Comparison of ENCODE assay signal across 17 cellular contexts in the genomic region with DNA sequence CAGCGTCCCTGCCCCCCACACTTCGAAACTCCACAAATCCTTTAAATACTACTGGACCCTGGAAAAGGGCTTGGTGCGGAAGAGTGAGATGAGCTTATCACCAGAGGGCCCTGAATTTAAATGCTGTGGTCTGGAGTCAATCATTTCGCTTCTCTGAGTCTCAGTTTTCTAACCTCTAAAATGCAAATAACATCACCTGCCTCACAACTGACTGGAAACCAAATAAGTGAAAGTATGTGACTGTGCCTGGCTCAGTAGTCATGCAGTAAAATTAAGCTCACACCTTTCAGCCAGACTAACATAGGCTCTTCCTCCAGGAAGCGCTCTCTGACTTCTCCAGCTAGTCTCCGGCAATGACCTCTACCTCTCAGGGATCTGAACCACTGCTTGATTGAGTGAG. TPM values are rescaled to one million over a fixed set of nuclear protein-coding genes. Genes with fewer than 3 reads are reported as not detected.
DNase-seq lines count a peak whose midpoint lies in the region; ATAC-seq and TF ChIP-seq lines count a peak whose summit lies in the region.
"Had no signal": no experiment of that assay in that cellular context is flagged by ENCODE, and none has a peak within 500 bp of the region (broad histone marks: within the 10 kb centered on the region; RNA-seq: fewer than 3 reads in every experiment).

No MANE protein-coding gene starts in this region.

- H3K27ac ChIP-seq in left lung: no peak overlapping the region
- H3K27ac ChIP-seq: cardiac muscle cell had no signal

- DNase-seq in activated T-cell treated with anti-CD3 and anti-CD28 coated beads, Interleukin-2, amount 50 U/mL, for 4 hours: no peak
- no peak for DNase-seq in activated T-cell treated with anti-CD3 and anti-CD28 coated beads, Interleukin-2, amount 50 U/mL, for 48 hours
- DNase-seq in stimulated activated naive CD8-positive, alpha-beta T cell treated with anti-CD3 and anti-CD28 coated beads, Interleukin-15, Interleukin-2, amounts not matched to agents 100 U/mL and 50 U/mL, for 24 hours: no peak
- DNase-seq in left lung: no peak
- no peak for DNase-seq in lower leg skin (ENCODE audit: low spot score in 2 of 2)
- DNase-seq: ACHN; activated gamma-delta T cell treated with Interleukin-2 at 50 U/mL for 16 hours; hypothalamus; mesenchymal stem cell; NCI-H2029 treated with DMSO at 0.1 percent for 48 hours; SK-N-SH; stimulated activated CD4-positive, alpha-beta T cell treated with anti-CD3 and anti-CD28 coated beads, Interleukin-12 subunit alpha, Interleukin-12 subunit beta, amount 100 ng/mL, for 4 hours had no signal

- H3K36me3 ChIP-seq in left lung: peaks cover 0 to 7% of the 10 kb centered on the region in 2 donors
- H3K36me3 ChIP-seq: cardiac muscle cell had no signal

- intact Hi-C loops in left lung (cut with DNase I): no loop called here
- intact Hi-C loops in lower leg skin (cut with DNase I; ENCODE audit: low total_unique reads): no loop called here

- no peaks in the 10 kb centered on the region for H3K9me3 ChIP-seq in left lung
- H3K9me3 ChIP-seq: SK-N-SH had no signal

- no peak overlapping the region for H3K4me3 Mint-ChIP-seq in activated T-cell treated with anti-CD3 and anti-CD28 coated beads, Interleukin-2, amount 50 U/mL, for 4 hours
- no peak overlapping the region for H3K4me3 Mint-ChIP-seq in activated T-helper 17 cell treated with anti-CD3 and anti-CD28 coated beads, Interleukin-2, amount 50 U/mL, for 72 hours

- no peaks in the 10 kb centered on the region for H3K4me1 ChIP-seq in left lung

- H3K27me3 ChIP-seq in left lung: peaks cover 4 to 22% of the 10 kb centered on the region in 2 donors

- no peak overlapping the region for H3K27ac Mint-ChIP-seq in activated T-helper 17 cell treated with anti-CD3 and anti-CD28 coated beads, Interleukin-2, amount 50 U/mL, for 72 hours

- peaks cover 3% of the 10 kb centered on the region for H3K36me3 Mint-ChIP-seq in activated T-cell treated with anti-CD3 and anti-CD28 coated beads, Interleukin-2, amount 50 U/mL, for 4 hours (ENCODE audit: insufficient read depth)
- no peaks in the 10 kb centered on the region for H3K36me3 Mint-ChIP-seq in activated T-helper 17 cell treated with anti-CD3 and anti-CD28 coated beads, Interleukin-2, amount 50 U/mL, for 72 hours (ENCODE audit: low read depth)

- H3K9me3 Mint-ChIP-seq in activated T-cell treated with anti-CD3 and anti-CD28 coated beads, Interleukin-2, amount 50 U/mL, for 4 hours: no peaks in the 10 kb centered on the region
- H3K9me3 Mint-ChIP-seq in activated T-helper 17 cell treated with anti-CD3 and anti-CD28 coated beads, Interleukin-2, amount 50 U/mL, for 72 hours: no peaks in the 10 kb centered on the region

- H3K4me1 Mint-ChIP-seq in activated T-cell treated with anti-CD3 and anti-CD28 coated beads, Interleukin-2, amount 50 U/mL, for 4 hours (ENCODE audit: low read depth): peaks cover 7% of the 10 kb centered on the region
- peaks cover 10% of the 10 kb centered on the region for H3K4me1 Mint-ChIP-seq in activated T-helper 17 cell treated with anti-CD3 and anti-CD28 coated beads, Interleukin-2, amount 50 U/mL, for 72 hours

- 80 to 92% methylated on average over 6 of the region's 6 CpGs for WGBS in lower leg skin, 2 donors

- no peak for TF ChIP-seq POLR2A in lower leg skin (IDR thresholded peaks at IDR 0.05)

- H3K27me3 Mint-ChIP-seq in activated T-cell treated with anti-CD3 and anti-CD28 coated beads, Interleukin-2, amount 50 U/mL, for 4 hours (ENCODE audit: low read depth): peaks cover 23% of the 10 kb centered on the region
- H3K27me3 Mint-ChIP-seq in activated T-helper 17 cell treated with anti-CD3 and anti-CD28 coated beads, Interleukin-2, amount 50 U/mL, for 72 hours: peaks cover 4% of the 10 kb centered on the region

- peak; percentile 50 to 58 for ATAC-seq in activated T-cell treated with anti-CD3 and anti-CD28 coated beads, Interleukin-2, amount 50 U/mL, for 4 hours
- peak; percentile 83 for ATAC-seq in GM21576 (IDR thresholded peaks at IDR 0.05; ENCODE audit: unreplicated experiment)
- peak; percentile 69 for ATAC-seq in activated T-helper 17 cell treated with anti-CD3 and anti-CD28 coated beads, Interleukin-2, amount 50 U/mL, for 72 hours (replicated peaks)
- peak; percentile 26 for ATAC-seq in stimulated activated naive CD8-positive, alpha-beta T cell treated with anti-CD3 and anti-CD28 coated beads, Interleukin-15, Interleukin-2, amounts not matched to agents 100 U/mL and 50 U/mL, for 24 hours
- ATAC-seq in left lung: no peak
- no peak for ATAC-seq in GM19035 (IDR thresholded peaks at IDR 0.05; ENCODE audit: unreplicated experiment)

- TF ChIP-seq CTCF in left lung (IDR thresholded peaks at IDR 0.05) (no peak), lower leg skin (IDR thresholded peaks at IDR 0.05) (no peak)

- H3K4me3 ChIP-seq in left lung: peak overlapping the region in 1 of 2 donors; percentile 42
- no peak overlapping the region for H3K4me3 ChIP-seq in lower leg skin (ENCODE audit: low read depth, poor library complexity, severe bottlenecking)
- H3K4me3 ChIP-seq: cardiac muscle cell had no signal

RNA-seq across cellular contexts. Expression of a gene that starts 4.2 kb away (rescaled TPM):
- total RNA-seq in activated T-cell treated with anti-CD3 and anti-CD28 coated beads, Interleukin-2, amount 50 U/mL, for 4 hours: under 1 TPM in 1 of 3 donors, not detected in 2; 0.51 TPM
- total RNA-seq in activated T-helper 17 cell treated with anti-CD3 and anti-CD28 coated beads, Interleukin-2, amount 50 U/mL, for 72 hours: not detected
- total RNA-seq in left lung: 10 to 100 TPM; 21.1 to 26.1 TPM
- total RNA-seq in lower leg skin: 10 to 100 TPM in 3 of 4 donors, 1 to 10 TPM in 1; 2.9 to 30.8 (median 12.8) TPM

RNA-seq across cellular contexts. Expression of a gene that starts 16.0 kb away (rescaled TPM):
- not detected for total RNA-seq in activated T-cell treated with anti-CD3 and anti-CD28 coated beads, Interleukin-2, amount 50 U/mL, for 4 hours
- total RNA-seq in activated T-helper 17 cell treated with anti-CD3 and anti-CD28 coated beads, Interleukin-2, amount 50 U/mL, for 72 hours: not detected
- 1 to 10 TPM in 1 of 2 donors, under 1 TPM in 1; 0.68 to 2.0 TPM for total RNA-seq in left lung
- 100 to 1,000 TPM; 204 to 314 (median 239) TPM for total RNA-seq in lower leg skin
- total RNA-seq: cardiac muscle cell, omental fat pad had no signal

RNA-seq across cellular contexts. Expression of a gene that starts 37.5 kb away (rescaled TPM):
- total RNA-seq in activated T-cell treated with anti-CD3 and anti-CD28 coated beads, Interleukin-2, amount 50 U/mL, for 4 hours: not detected
- total RNA-seq in activated T-helper 17 cell treated with anti-CD3 and anti-CD28 coated beads, Interleukin-2, amount 50 U/mL, for 72 hours: not detected
- not detected for total RNA-seq in left lung
- 100 to 1,000 TPM in 1 of 4 donors, 10 to 100 TPM in 3; 44.2 to 146 (median 55.8) TPM for total RNA-seq in lower leg skin
- total RNA-seq: cardiac muscle cell, omental fat pad had no signal

RNA-seq across cellular contexts. Expression of a gene that starts 42.1 kb away (rescaled TPM):
- not detected for total RNA-seq in activated T-cell treated with anti-CD3 and anti-CD28 coated beads, Interleukin-2, amount 50 U/mL, for 4 hours
- total RNA-seq in activated T-helper 17 cell treated with anti-CD3 and anti-CD28 coated beads, Interleukin-2, amount 50 U/mL, for 72 hours: not detected
- under 1 TPM in 1 of 2 donors, not detected in 1; 0.21 TPM for total RNA-seq in left lung
- total RNA-seq in lower leg skin: 100 to 1,000 TPM; 105 to 156 (median 134) TPM
- total RNA-seq: cardiac muscle cell, omental fat pad had no signal

Comparison
In these comparisons a context has a peak if more than half of its experiments do, and no peak if none do; other contexts are left out.
1. ATAC-seq: peak in activated T-cell treated with anti-CD3 and anti-CD28 coated beads, Interleukin-2, amount 50 U/mL, for 4 hours (2 of 2), GM21576 (single experiment), activated T-helper 17 cell treated with anti-CD3 and anti-CD28 coated beads, Interleukin-2, amount 50 U/mL, for 72 hours (single experiment) and stimulated activated naive CD8-positive, alpha-beta T cell treated with anti-CD3 and anti-CD28 coated beads, Interleukin-15, Interleukin-2, amounts not matched to agents 100 U/mL and 50 U/mL, for 24 hours (single experiment); none in left lung (single experiment) and GM19035 (single experiment).
2. RNA of a gene that starts 16.0 kb away (total RNA-seq): 204 to 314 TPM in lower leg skin; 0.68 to 2.0 TPM in left lung, not detected in activated T-helper 17 cell treated with anti-CD3 and anti-CD28 coated beads, Interleukin-2, amount 50 U/mL, for 72 hours and not detected in activated T-cell treated with anti-CD3 and anti-CD28 coated beads, Interleukin-2, amount 50 U/mL, for 4 hours; every median in the first group is over 10 times any median in the second.
3. RNA of a gene that starts 37.5 kb away (total RNA-seq): 44.2 to 146 TPM in lower leg skin; not detected in left lung, not detected in activated T-cell treated with anti-CD3 and anti-CD28 coated beads, Interleukin-2, amount 50 U/mL, for 4 hours and not detected in activated T-helper 17 cell treated with anti-CD3 and anti-CD28 coated beads, Interleukin-2, amount 50 U/mL, for 72 hours; every median in the first group is over 10 times any median in the second.